Comparison of ENCODE assay signal across 1 cellular context in the genomic region with DNA sequence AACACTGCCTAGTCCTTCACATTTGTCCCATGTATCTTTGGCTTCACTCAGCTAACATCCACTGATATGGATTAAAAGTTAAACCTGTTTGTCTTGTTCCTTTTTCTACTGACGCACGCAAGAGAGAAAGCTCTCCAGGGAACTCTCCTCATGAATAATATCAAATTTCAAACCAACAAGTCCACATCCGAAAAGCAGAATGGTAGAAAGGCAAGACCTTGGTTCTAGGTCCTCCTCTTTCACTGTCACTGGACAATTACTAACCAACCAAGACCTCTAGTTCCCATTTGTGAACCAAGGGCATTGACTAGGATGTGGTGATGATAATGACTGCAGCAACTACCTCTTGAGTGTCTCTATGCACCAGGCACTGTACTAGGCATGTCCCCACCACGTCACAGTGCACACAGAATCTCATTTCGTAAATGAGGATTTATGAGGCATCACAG.
TF ChIP-seq lines count a peak whose summit lies in the region.

No MANE protein-coding gene starts in this region.

TF ChIP-seq in IMR-90, 13 proteins besides CTCF, POLR2A, EP300 and RAD21 (continued from another document):
- TF ChIP-seq, protein P1, sequence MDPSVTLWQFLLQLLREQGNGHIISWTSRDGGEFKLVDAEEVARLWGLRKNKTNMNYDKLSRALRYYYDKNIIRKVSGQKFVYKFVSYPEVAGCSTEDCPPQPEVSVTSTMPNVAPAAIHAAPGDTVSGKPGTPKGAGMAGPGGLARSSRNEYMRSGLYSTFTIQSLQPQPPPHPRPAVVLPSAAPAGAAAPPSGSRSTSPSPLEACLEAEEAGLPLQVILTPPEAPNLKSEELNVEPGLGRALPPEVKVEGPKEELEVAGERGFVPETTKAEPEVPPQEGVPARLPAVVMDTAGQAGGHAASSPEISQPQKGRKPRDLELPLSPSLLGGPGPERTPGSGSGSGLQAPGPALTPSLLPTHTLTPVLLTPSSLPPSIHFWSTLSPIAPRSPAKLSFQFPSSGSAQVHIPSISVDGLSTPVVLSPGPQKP (IDR thresholded peaks at IDR 0.05; ENCODE audit: borderline replicate concordance, low read depth, low read length), result no peak
- no peak for TF ChIP-seq MAFK (IDR thresholded peaks at IDR 0.05; ENCODE audit: low read depth, low read length)
